ENCODE assay signal across 6 cellular contexts in genomic region chr12:6936642-6937480, GRCh38. TPM values are rescaled to one million over a fixed set of nuclear protein-coding genes. Genes with fewer than 3 reads are reported as not detected.
DNase-seq lines count a peak whose midpoint lies in the region; ATAC-seq and TF ChIP-seq lines count a peak whose summit lies in the region.

No MANE protein-coding gene starts in this region.

- peak overlapping the region; percentile 86 for H3K9ac ChIP-seq in mesendoderm (ENCODE audit: low read length)

- WGBS in mesendoderm (ENCODE audit: extremely low coverage, insufficient coverage, low lambda C conversion rate) = no CpG with 5 or more reads among the region's 36 CpGs

- ATAC-seq in HG03460 (IDR thresholded peaks at IDR 0.05; ENCODE audit: unreplicated experiment) = peak; percentile 11

- peaks cover 20% of the 10 kb centered on the region for H3K36me3 ChIP-seq in mesendoderm (ENCODE audit: control insufficient read depth, insufficient read depth, low read length)

- no peak overlapping the region for H2AK5ac ChIP-seq in mesendoderm (ENCODE audit: low read length)

- no peak overlapping the region for H4K5ac ChIP-seq in mesendoderm (ENCODE audit: low read length)

- H3K18ac ChIP-seq in mesendoderm (ENCODE audit: low read length) = peak overlapping the region; percentile 51

- CTCF ChIA-PET in HEK293T (lab: Yijun Ruan, JAX) = interaction anchor here (0.9 to 2.2 kb wide), 6 partner anchors 10 to 64 kb away, joined by 3 to 7 read pairs (median 4); partner anchors contain the start of gene SPSB2

- peaks cover 14% of the 10 kb centered on the region for H3K79me2 ChIP-seq in mesendoderm (ENCODE audit: control insufficient read depth, insufficient read depth, low read length)

- H3K4me3 ChIP-seq in AG10803 (ENCODE audit: low read length) = peak overlapping the region; percentile 70
- H3K4me3 ChIP-seq in mesendoderm (ENCODE audit: low read length) = no peak overlapping the region

- H3K27ac ChIP-seq in mesendoderm (ENCODE audit: low read depth, low read length) = peak overlapping the region; percentile 64

- POLR2A ChIA-PET in HEK293T (lab: Yijun Ruan, JAX) = interaction anchor here (0.9 to 8.1 kb wide), 12 partner anchors 8 to 68 kb away, joined by 3 to 95 read pairs (median 7); partner anchors contain the start of genes ATN1 and SPSB2

- peak overlapping the region; percentile 88 for H3K56ac ChIP-seq in mesendoderm (ENCODE audit: low read length)

- TF ChIP-seq CTCF in AG10803 (conservative IDR thresholded peaks at IDR 0.05; ENCODE audit: low read length) = no peak

- peaks cover 2% of the 10 kb centered on the region for H3K4me1 ChIP-seq in mesendoderm (ENCODE audit: control insufficient read depth, low read depth, low read length)

- H2BK120ac ChIP-seq in mesendoderm (ENCODE audit: low read depth, low read length) = no peak overlapping the region

- H3K23ac ChIP-seq in mesendoderm (ENCODE audit: low read length) = no peak overlapping the region

- peaks cover 12% of the 10 kb centered on the region for H3K79me1 ChIP-seq in mesendoderm (ENCODE audit: low read length)

- no peak overlapping the region for H2BK15ac ChIP-seq in mesendoderm (replicated peaks; ENCODE audit: low read depth)

- H3K27me3 ChIP-seq in mesendoderm (ENCODE audit: insufficient read depth, low read length, poor library complexity) = no peaks in the 10 kb centered on the region

- peak overlapping the region; percentile 87 for H4K8ac ChIP-seq in mesendoderm (ENCODE audit: low read depth, low read length)

- H2BK5ac ChIP-seq in mesendoderm (ENCODE audit: low read length) = no peak overlapping the region

- no peak for DNase-seq in AG10803 (ENCODE audit: low read depth)
- peak; percentile 78 for DNase-seq in activated naive CD4-positive, alpha-beta T cell treated with anti-CD3 and anti-CD28 coated beads, Interleukin-2, amount 50 U/mL, for 16 hours
- peak; percentile 64 for DNase-seq in mesendoderm
- DNase-seq in MV-4-11 (lab: John Stamatoyannopoulos, UW) = no peak
- DNase-seq in HEK293T (ENCODE audit: extremely low spot score) = no peak

- H3K4me2 ChIP-seq in mesendoderm (ENCODE audit: low read length) = no peak overlapping the region

- H3K4ac ChIP-seq in mesendoderm (ENCODE audit: low read depth, low read length) = no peak overlapping the region

TF ChIP-seq in HEK293T, 16 proteins besides CTCF, POLR2A, EP300 and RAD21:
- no peak for TF ChIP-seq ARNT (IDR thresholded peaks at IDR 0.05)
- no peak for TF ChIP-seq ELF4 (IDR thresholded peaks at IDR 0.05)
- no peak for TF ChIP-seq SUZ12 (IDR thresholded peaks at IDR 0.05)
- TF ChIP-seq FOXA1 (IDR thresholded peaks at IDR 0.05) = no peak
- TF ChIP-seq SP1 (IDR thresholded peaks at IDR 0.05) = no peak
- TF ChIP-seq LEF1 (IDR thresholded peaks at IDR 0.05; ENCODE audit: borderline replicate concordance) = no peak
- no peak for TF ChIP-seq FOXM1 (IDR thresholded peaks at IDR 0.05; ENCODE audit: borderline replicate concordance)
- no peak for TF ChIP-seq FOXK2 (IDR thresholded peaks at IDR 0.05)
- no peak for TF ChIP-seq BHLHE40 (IDR thresholded peaks at IDR 0.05; ENCODE audit: borderline replicate concordance)
- TF ChIP-seq HDGF (IDR thresholded peaks at IDR 0.05; ENCODE audit: borderline replicate concordance) = no peak

RNA-seq across cellular contexts. Expression of gene RNU7-1, which starts 6.8 kb away (rescaled TPM):
- not detected for polyA plus RNA-seq in mesendoderm (2013, experiment 1 of 2)
- polyA plus RNA-seq in mesendoderm (2013, experiment 2 of 2) = not detected

RNA-seq across cellular contexts. Expression of gene C12orf57, which starts 7.0 kb away (rescaled TPM):
- 146 TPM for polyA plus RNA-seq in mesendoderm (2013, experiment 1 of 2)
- 141 TPM for polyA plus RNA-seq in mesendoderm (2013, experiment 2 of 2)

RNA-seq across cellular contexts. Expression of gene ATN1, which starts 9.1 kb away (rescaled TPM):
- 69.5 TPM for polyA plus RNA-seq in mesendoderm (2013, experiment 1 of 2)
- polyA plus RNA-seq in mesendoderm (2013, experiment 2 of 2) = 69.1 TPM

RNA-seq across cellular contexts. Expression of gene PTPN6, which starts 14.3 kb away (rescaled TPM):
- 13.2 TPM for polyA plus RNA-seq in mesendoderm (2013, experiment 1 of 2)
- 14.1 TPM for polyA plus RNA-seq in mesendoderm (2013, experiment 2 of 2)

RNA-seq across cellular contexts. Expression of gene ENO2, which starts 22.5 kb away (rescaled TPM):
- 12.1 TPM for polyA plus RNA-seq in mesendoderm (2013, experiment 1 of 2)
- polyA plus RNA-seq in mesendoderm (2013, experiment 2 of 2) = 12.4 TPM

Comparison
In these comparisons a context has a peak if more than half of its experiments do, and no peak if none do; other contexts are left out.
1. DNase-seq: peak in activated naive CD4-positive, alpha-beta T cell treated with anti-CD3 and anti-CD28 coated beads, Interleukin-2, amount 50 U/mL, for 16 hours (single experiment) and mesendoderm (single experiment); none in AG10803 (single experiment), MV-4-11 (single experiment) and HEK293T (single experiment).